ENCODE assay signal across 17 cellular contexts in the genomic region with DNA sequence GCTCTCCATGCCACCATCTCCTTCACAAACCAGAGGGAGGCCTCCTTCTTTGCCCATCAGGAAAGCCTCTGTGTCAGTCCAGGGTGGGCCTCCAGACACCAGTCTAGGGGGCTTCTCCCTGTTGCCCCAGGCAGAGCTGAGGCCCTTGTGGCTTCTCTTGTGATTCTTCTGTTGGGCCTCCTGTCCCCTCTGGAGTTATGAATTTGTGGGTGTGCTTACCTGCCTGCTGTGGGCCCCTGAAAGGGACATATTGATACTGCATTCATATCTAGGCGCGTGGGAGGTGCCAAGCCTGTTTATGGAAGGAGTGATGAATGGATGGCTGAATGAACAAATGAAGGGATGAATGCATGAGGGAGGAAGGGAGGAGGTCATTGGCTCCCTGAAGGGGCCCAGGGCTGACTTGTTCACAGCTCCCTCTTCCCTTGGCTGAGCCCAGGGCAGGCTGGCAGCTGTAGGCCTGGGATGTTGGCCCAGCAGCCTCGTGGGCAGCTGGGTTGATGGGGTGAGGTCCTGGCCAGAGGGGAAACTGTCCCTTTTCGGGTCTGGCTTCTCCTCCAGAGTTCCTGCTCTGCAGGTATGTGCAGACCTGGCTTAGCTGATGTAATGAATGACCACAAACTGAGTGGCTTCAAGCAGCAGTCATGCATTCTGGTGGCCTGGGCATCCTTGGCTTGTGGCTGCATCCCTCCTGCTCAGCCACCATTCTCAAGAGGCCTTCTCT.
DNase-seq lines count a peak whose midpoint lies in the region; ATAC-seq, FAIRE-seq and TF ChIP-seq lines count a peak whose summit lies in the region.
"Had no signal": no experiment of that assay in that cellular context is flagged by ENCODE, and none has a peak within 500 bp of the region (broad histone marks: within the 10 kb centered on the region; RNA-seq: fewer than 3 reads in every experiment).

No MANE protein-coding gene starts in this region.

- H3K4me3 Mint-ChIP-seq in endodermal cell (no peak overlapping the region), progenitor cell of endocrine pancreas (ENCODE audit: low read depth) (no peak overlapping the region)
- H3K4me3 Mint-ChIP-seq: dendritic cell treated with granulocyte-macrophage colony-stimulating factor and Interleukin-4, amounts not matched to agents 40 ng/mL and 50 ng/mL, for 4 days; stimulated activated naive CD8-positive, alpha-beta T cell treated with anti-CD3 and anti-CD28 coated beads, Interleukin-15, Interleukin-2, amounts not matched to agents 100 ng/mL and 50 ng/mL, for 24 hours had no signal

- H3K9ac ChIP-seq in endodermal cell (ENCODE audit: extremely low read depth, low read length, poor library complexity, severe bottlenecking): no peak overlapping the region
- H3K9ac ChIP-seq: parathyroid adenoma had no signal

- no peak for ATAC-seq in GM21723 (IDR thresholded peaks at IDR 0.05; ENCODE audit: unreplicated experiment)
- ATAC-seq in HG02763 (IDR thresholded peaks at IDR 0.05; ENCODE audit: unreplicated experiment): no peak

- H3K36me3 ChIP-seq in endodermal cell (ENCODE audit: control insufficient read depth, insufficient read depth, low read length): no peaks in the 10 kb centered on the region
- H3K36me3 ChIP-seq: BE2C, esophagus squamous epithelium had no signal

- no peaks in the 10 kb centered on the region for H3K4me1 ChIP-seq in endodermal cell (ENCODE audit: control insufficient read depth, insufficient read depth, low read length)
- H3K4me1 ChIP-seq: BE2C, esophagus squamous epithelium, parathyroid adenoma had no signal

- H3K27me3 ChIP-seq in endodermal cell (ENCODE audit: control insufficient read depth, insufficient read depth, low read length, poor library complexity, severe bottlenecking): no peaks in the 10 kb centered on the region
- H3K27me3 ChIP-seq: BE2C, esophagus squamous epithelium had no signal

- H3K9me3 Mint-ChIP-seq in endodermal cell (no peaks in the 10 kb centered on the region), progenitor cell of endocrine pancreas (ENCODE audit: low read depth) (peaks cover 16% of the 10 kb centered on the region)
- H3K9me3 Mint-ChIP-seq: dendritic cell treated with granulocyte-macrophage colony-stimulating factor and Interleukin-4, amounts not matched to agents 40 ng/mL and 50 ng/mL, for 4 days; stimulated activated naive CD8-positive, alpha-beta T cell treated with anti-CD3 and anti-CD28 coated beads, Interleukin-15, Interleukin-2, amounts not matched to agents 100 ng/mL and 50 ng/mL, for 24 hours had no signal

- no peak overlapping the region for H3K27ac ChIP-seq in endodermal cell (ENCODE audit: low read depth, low read length)
- H3K27ac ChIP-seq: esophagus squamous epithelium, parathyroid adenoma had no signal

- H3K27ac Mint-ChIP-seq in endodermal cell: no peak overlapping the region
- no peak overlapping the region for H3K27ac Mint-ChIP-seq in progenitor cell of endocrine pancreas
- H3K27ac Mint-ChIP-seq: dendritic cell treated with granulocyte-macrophage colony-stimulating factor and Interleukin-4, amounts not matched to agents 40 ng/mL and 50 ng/mL, for 4 days; stimulated activated naive CD8-positive, alpha-beta T cell treated with anti-CD3 and anti-CD28 coated beads, Interleukin-15, Interleukin-2, amounts not matched to agents 100 ng/mL and 50 ng/mL, for 24 hours had no signal

- H3K4me1 Mint-ChIP-seq in endodermal cell (no peaks in the 10 kb centered on the region), progenitor cell of endocrine pancreas (ENCODE audit: low read depth) (no peaks in the 10 kb centered on the region)

- no peak for TF ChIP-seq CTCF in endodermal cell (conservative IDR thresholded peaks at IDR 0.05)
- TF ChIP-seq CTCF in progenitor cell of endocrine pancreas (IDR thresholded peaks at IDR 0.05; ENCODE audit: unreplicated experiment): no peak

- 42 to 44% methylated on average over 4 of the region's 4 CpGs for WGBS in endodermal cell (ENCODE audit: insufficient coverage in 1 of 2, insufficient read length in 1 of 2), 2 experiments

- peaks cover 83% of the 10 kb centered on the region for H3K9me3 ChIP-seq in endodermal cell (ENCODE audit: control insufficient read depth, low read length)

- H3K27me3 Mint-ChIP-seq in endodermal cell (ENCODE audit: insufficient read depth) (no peaks in the 10 kb centered on the region), progenitor cell of endocrine pancreas (no peaks in the 10 kb centered on the region)
- H3K27me3 Mint-ChIP-seq: dendritic cell treated with granulocyte-macrophage colony-stimulating factor and Interleukin-4, amounts not matched to agents 40 ng/mL and 50 ng/mL, for 4 days; stimulated activated naive CD8-positive, alpha-beta T cell treated with anti-CD3 and anti-CD28 coated beads, Interleukin-15, Interleukin-2, amounts not matched to agents 100 ng/mL and 50 ng/mL, for 24 hours had no signal

- H3K4me3 ChIP-seq in endodermal cell (ENCODE audit: low read length): peak overlapping the region; percentile 34
- H3K4me3 ChIP-seq: esophagus squamous epithelium had no signal

- peak; percentile 1 for DNase-seq in CD1c-positive myeloid dendritic cell (ENCODE audit: extremely low spot score)
- peak; percentile 26 for DNase-seq in GM19239 (ENCODE audit: insufficient read length, low spot score)
- DNase-seq in endodermal cell: no peak
- DNase-seq in progenitor cell of endocrine pancreas (ENCODE audit: low spot score, unreplicated experiment): peak; percentile 19
- no peak for DNase-seq in effector CD4-positive, alpha-beta T cell
- DNase-seq: activated naive CD4-positive, alpha-beta T cell; BE2C; DMS 273 treated with DMSO at 0.1 percent for 48 hours; esophagus squamous epithelium; NCI-H187; NCI-H510A treated with DMSO at 0.1 percent for 48 hours; stimulated activated CD4-positive, alpha-beta T cell treated with anti-CD3 and anti-CD28 coated beads, Interleukin-15, amount 100 ng/mL, for 24 hours had no signal

- no peak for FAIRE-seq in GM19239 (lab: Jason Lieb, UNC)

- H3K36me3 Mint-ChIP-seq in endodermal cell (ENCODE audit: low read depth): peaks cover 11% of the 10 kb centered on the region
- peaks cover 9% of the 10 kb centered on the region for H3K36me3 Mint-ChIP-seq in progenitor cell of endocrine pancreas (ENCODE audit: insufficient read depth)

Comparison
In these comparisons a context has a peak if more than half of its experiments do, and no peak if none do; other contexts are left out.
1. DNase-seq: peak in CD1c-positive myeloid dendritic cell (single experiment), GM19239 (single experiment) and progenitor cell of endocrine pancreas (single experiment); none in endodermal cell (single experiment) and effector CD4-positive, alpha-beta T cell (single experiment).